ENCODE assay signal across 13 cellular contexts in the genomic region with DNA sequence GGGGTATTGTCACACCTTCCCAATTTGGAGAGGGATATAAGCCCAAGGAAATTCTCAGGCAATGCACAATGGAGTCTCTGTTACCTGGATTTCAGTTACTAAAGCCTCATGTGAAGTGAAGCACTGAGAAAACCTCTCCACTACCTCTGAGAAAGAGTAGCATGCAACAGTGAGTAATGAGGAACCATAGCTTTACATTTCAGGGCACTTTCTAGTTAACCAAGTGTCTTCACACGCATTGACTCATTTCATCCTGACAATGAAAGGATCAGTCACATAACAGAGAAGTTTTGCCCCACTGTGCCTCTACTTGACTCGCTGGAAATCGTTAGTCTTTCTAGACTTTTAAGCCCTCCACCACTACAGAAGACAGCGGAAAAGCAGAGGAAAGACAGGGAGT.
DNase-seq lines count a peak whose midpoint lies in the region; ATAC-seq lines count a peak whose summit lies in the region.
"Had no signal": no experiment of that assay in that cellular context is flagged by ENCODE, and none has a peak within 500 bp of the region (broad histone marks: within the 10 kb centered on the region; RNA-seq: fewer than 3 reads in every experiment).

No MANE protein-coding gene starts in this region.

- no peak for DNase-seq in stimulated activated naive CD8-positive, alpha-beta T cell treated with anti-CD3 and anti-CD28 coated beads, Interleukin-15, amount 100 ng/mL, for 72 hours
- DNase-seq in glomerular visceral epithelial cell (ENCODE audit: extremely low spot score) (no peak), NCI-H524 (lab: John Stamatoyannopoulos, UW) (no peak), NOMO-1 treated with dmso at 0.1 percent for 144 hours (lab: John Stamatoyannopoulos, UW; ENCODE audit: unreplicated experiment) (no peak)
- DNase-seq in effector CD8-positive, alpha-beta T cell (lab: John Stamatoyannopoulos, UW) = no peak
- DNase-seq: ACHN; activated CD4-positive, alpha-beta T cell treated with anti-CD3 and anti-CD28 coated beads for 1 hour; activated naive CD8-positive, alpha-beta T cell treated with anti-CD3 and anti-CD28 coated beads, Interleukin-2, amount 10 ng/mL, durations not matched to agents 7 days and 5 days; effector CD4-positive, alpha-beta T cell; NCI-H146 had no signal

- peaks cover 46% of the 10 kb centered on the region for H3K4me1 Mint-ChIP-seq in stimulated activated naive CD8-positive, alpha-beta T cell treated with anti-CD3 and anti-CD28 coated beads, Interleukin-15, Interleukin-2, amounts not matched to agents 100 ng/mL and 50 ng/mL, for 24 hours (ENCODE audit: low read depth)
- H3K4me1 Mint-ChIP-seq in stimulated activated naive CD8-positive, alpha-beta T cell treated with anti-CD3 and anti-CD28 coated beads, Interleukin-15, amount 100 ng/mL, for 72 hours = peaks cover 27% of the 10 kb centered on the region

- no peaks in the 10 kb centered on the region for H3K9me3 Mint-ChIP-seq in stimulated activated naive CD8-positive, alpha-beta T cell treated with anti-CD3 and anti-CD28 coated beads, Interleukin-15, Interleukin-2, amounts not matched to agents 100 ng/mL and 50 ng/mL, for 24 hours
- no peaks in the 10 kb centered on the region for H3K9me3 Mint-ChIP-seq in stimulated activated naive CD8-positive, alpha-beta T cell treated with anti-CD3 and anti-CD28 coated beads, Interleukin-15, amount 100 ng/mL, for 72 hours
- H3K9me3 Mint-ChIP-seq: activated naive CD8-positive, alpha-beta T cell treated with anti-CD3 and anti-CD28 coated beads, Interleukin-2, amount 10 ng/mL, durations not matched to agents 7 days and 5 days had no signal

- H3K36me3 Mint-ChIP-seq in stimulated activated naive CD8-positive, alpha-beta T cell treated with anti-CD3 and anti-CD28 coated beads, Interleukin-15, Interleukin-2, amounts not matched to agents 100 ng/mL and 50 ng/mL, for 24 hours (ENCODE audit: low read depth) = no peaks in the 10 kb centered on the region
- H3K36me3 Mint-ChIP-seq: activated naive CD8-positive, alpha-beta T cell treated with anti-CD3 and anti-CD28 coated beads, Interleukin-2, amount 10 ng/mL, durations not matched to agents 7 days and 5 days had no signal

- no peaks in the 10 kb centered on the region for H3K27me3 Mint-ChIP-seq in stimulated activated naive CD8-positive, alpha-beta T cell treated with anti-CD3 and anti-CD28 coated beads, Interleukin-15, Interleukin-2, amounts not matched to agents 100 ng/mL and 50 ng/mL, for 24 hours
- peaks cover 7% of the 10 kb centered on the region for H3K27me3 Mint-ChIP-seq in stimulated activated naive CD8-positive, alpha-beta T cell treated with anti-CD3 and anti-CD28 coated beads, Interleukin-15, amount 100 ng/mL, for 72 hours

- peak overlapping the region; percentile 71 for H3K27ac Mint-ChIP-seq in stimulated activated naive CD8-positive, alpha-beta T cell treated with anti-CD3 and anti-CD28 coated beads, Interleukin-15, Interleukin-2, amounts not matched to agents 100 ng/mL and 50 ng/mL, for 24 hours
- H3K27ac Mint-ChIP-seq in stimulated activated naive CD8-positive, alpha-beta T cell treated with anti-CD3 and anti-CD28 coated beads, Interleukin-15, amount 100 ng/mL, for 72 hours = no peak overlapping the region
- H3K27ac Mint-ChIP-seq: activated naive CD8-positive, alpha-beta T cell treated with anti-CD3 and anti-CD28 coated beads, Interleukin-2, amount 10 ng/mL, durations not matched to agents 7 days and 5 days had no signal

- no peak for ATAC-seq in stimulated activated naive CD8-positive, alpha-beta T cell treated with anti-CD3 and anti-CD28 coated beads, Interleukin-15, amount 100 ng/mL, for 72 hours
- ATAC-seq in GM21825 (IDR thresholded peaks at IDR 0.05; ENCODE audit: unreplicated experiment) = peak; percentile 48
- ATAC-seq in HG03354 (IDR thresholded peaks at IDR 0.05; ENCODE audit: poor library complexity, severe bottlenecking, unreplicated experiment) = peak; percentile 67

- H3K4me3 Mint-ChIP-seq in stimulated activated naive CD8-positive, alpha-beta T cell treated with anti-CD3 and anti-CD28 coated beads, Interleukin-15, Interleukin-2, amounts not matched to agents 100 ng/mL and 50 ng/mL, for 24 hours = no peak overlapping the region
- H3K4me3 Mint-ChIP-seq in stimulated activated naive CD8-positive, alpha-beta T cell treated with anti-CD3 and anti-CD28 coated beads, Interleukin-15, amount 100 ng/mL, for 72 hours = no peak overlapping the region
- H3K4me3 Mint-ChIP-seq: activated naive CD8-positive, alpha-beta T cell treated with anti-CD3 and anti-CD28 coated beads, Interleukin-2, amount 10 ng/mL, durations not matched to agents 7 days and 5 days had no signal
